ENCODE assay signal across 21 cellular contexts in the genomic region with DNA sequence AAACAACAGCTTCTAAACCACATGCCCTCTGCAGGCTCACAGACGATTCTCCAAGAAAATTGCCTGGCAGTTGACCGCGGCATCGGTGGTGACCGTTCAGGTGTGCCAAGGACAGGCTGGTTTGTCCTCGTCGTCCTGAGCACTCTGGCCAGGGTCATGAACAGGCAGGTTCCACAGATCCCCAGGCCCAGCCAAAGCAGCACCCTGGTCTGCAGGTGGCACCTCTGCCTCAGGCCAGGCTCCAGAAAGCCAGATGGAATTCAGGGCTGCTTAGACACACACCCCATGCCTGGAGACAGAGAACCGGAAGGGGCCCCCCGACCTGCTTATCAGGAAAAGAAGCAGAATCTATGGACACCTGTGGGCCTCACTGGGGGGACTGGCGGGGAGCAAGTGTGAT.
"Had no signal": no experiment of that assay in that cellular context is flagged by ENCODE, and none has a peak within 500 bp of the region (broad histone marks: within the 10 kb centered on the region; RNA-seq: fewer than 3 reads in every experiment).

No MANE protein-coding gene starts in this region.

- H3K4me2 ChIP-seq: hepatocyte had no signal

- H3K27me3 ChIP-seq: hepatocyte, neutrophil, testis, tibial nerve had no signal

- ATAC-seq: left colon; left ventricle myocardium superior; naive thymus-derived CD4-positive, alpha-beta T cell; sciatic nerve; stimulated activated naive B cell treated with anti-CD40 and anti-IgM and Interleukin-4, amounts not matched to agents 10 μg/mL and 1 μg/mL and 100 μg/mL, for 72 hours; stimulated activated naive CD8-positive, alpha-beta T cell treated with anti-CD3 and anti-CD28 coated beads, Interleukin-15, amount 100 ng/mL, for 72 hours had no signal

- H3K27ac ChIP-seq: hepatocyte, neutrophil, testis, tibial nerve had no signal

- H3K4me1 ChIP-seq: testis, tibial nerve had no signal

- H3K4me3 ChIP-seq: hepatocyte, lung, testis, tibial nerve had no signal

- DNase-seq: dermis blood vessel endothelial cell; effector CD4-positive, alpha-beta T cell; foreskin melanocyte; kidney; left colon; left ventricle myocardium superior; mesenchymal stem cell; naive thymus-derived CD4-positive, alpha-beta T cell; nephron progenitor cell; posterior cingulate gyrus; stimulated activated CD4-positive, alpha-beta T cell treated with anti-CD3 and anti-CD28 coated beads, Interleukin-2, amount 100 ng/mL, for 24 hours; stimulated activated CD4-positive, alpha-beta T cell treated with anti-CD3 and anti-CD28 coated beads, Interleukin-4, amount 100 ng/mL, for 4 hours; stimulated activated naive B cell treated with anti-CD40 and anti-IgM and Interleukin-4, amounts not matched to agents 10 μg/mL and 1 μg/mL and 100 μg/mL, for 72 hours; stimulated activated naive CD8-positive, alpha-beta T cell treated with anti-CD3 and anti-CD28 coated beads, Interleukin-15, amount 100 ng/mL, for 72 hours; testis had no signal

- FAIRE-seq: colon, kidney had no signal

- H3K79me2 ChIP-seq: hepatocyte had no signal

- H3K36me3 ChIP-seq: neutrophil, tibial nerve had no signal

- H3K9me3 ChIP-seq: neutrophil, testis had no signal

- H2AFZ ChIP-seq: hepatocyte had no signal
